23 cellular contexts compared by ENCODE assay signal in the genomic region with DNA sequence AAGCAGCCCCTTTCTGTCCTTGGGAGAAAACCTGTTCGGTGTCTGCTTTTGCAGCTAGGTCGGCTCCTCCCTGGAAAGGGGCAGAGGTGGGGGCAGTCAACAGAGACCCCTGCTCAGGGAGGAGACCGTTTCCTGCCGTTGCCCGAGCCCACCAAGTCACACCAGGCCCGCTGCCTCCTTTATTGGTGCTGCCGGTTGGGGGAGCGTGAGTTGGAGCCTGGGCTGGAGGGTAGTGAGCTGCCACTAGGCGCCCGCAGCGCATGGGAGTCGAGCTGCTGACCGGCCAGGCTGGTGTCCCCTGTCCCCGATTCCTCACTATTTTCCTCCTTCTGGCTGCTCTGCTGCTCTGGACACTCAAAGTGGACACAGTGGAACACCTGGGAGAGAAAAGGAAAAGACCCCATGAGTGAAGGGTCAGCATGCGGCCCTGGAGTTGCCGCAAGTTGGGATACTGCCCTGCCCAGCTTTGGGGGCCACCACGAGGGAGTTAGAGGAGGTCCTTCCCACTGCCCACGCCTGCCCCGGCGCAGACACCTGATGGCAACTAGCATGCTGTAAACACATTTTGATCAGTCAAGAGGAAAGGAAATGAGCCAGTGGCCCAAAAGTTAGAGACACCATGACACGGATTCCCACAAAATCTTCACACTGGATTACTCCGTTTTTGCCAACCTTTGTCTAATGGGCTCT.
"Had no signal": no experiment of that assay in that cellular context is flagged by ENCODE, and none has a peak within 500 bp of the region (broad histone marks: within the 10 kb centered on the region; RNA-seq: fewer than 3 reads in every experiment).

No MANE protein-coding gene starts in this region.

- ATAC-seq: gastroesophageal sphincter, left ventricle myocardium superior had no signal

- DNase-seq: cortex of kidney; effector CD8-positive, alpha-beta T cell; esophagus squamous epithelium; foreskin fibroblast; glutamatergic neuron; left colon; left ventricle myocardium superior; mesenchymal stem cell; midbrain; sigmoid colon; stimulated activated CD4-positive, alpha-beta T cell treated with anti-CD3 and anti-CD28 coated beads, Interleukin-2, amount 100 ng/mL, for 24 hours; stimulated activated CD4-positive, alpha-beta T cell treated with anti-CD3 and anti-CD28 coated beads, Interleukin-4, amount 100 ng/mL, for 4 hours; stimulated activated naive CD4-positive, alpha-beta T cell treated with Interleukin-2 at 50 U/mL for 16 hours; tibial artery; upper lobe of left lung; uterus had no signal

- H3K79me2 ChIP-seq: parathyroid adenoma had no signal

- H3K4me3 Mint-ChIP-seq: natural killer cell treated with Interleukin-12 subunit alpha and Interleukin-12 subunit beta and Interleukin-15 and Interleukin-18, amount 100 ng/mL, for 72 hours had no signal

- H3K36me3 Mint-ChIP-seq: natural killer cell treated with Interleukin-12 subunit alpha and Interleukin-12 subunit beta and Interleukin-15 and Interleukin-18, amount 100 ng/mL, for 72 hours had no signal

- H3K27me3 ChIP-seq: dorsolateral prefrontal cortex, esophagus squamous epithelium, gastroesophageal sphincter, right atrium auricular region, sigmoid colon, tibial artery, upper lobe of left lung, uterus had no signal

- H3K9ac ChIP-seq: parathyroid adenoma had no signal

- H3K9me3 ChIP-seq: esophagus squamous epithelium, gastroesophageal sphincter, right atrium auricular region, sigmoid colon, tibial artery, upper lobe of left lung, uterus had no signal

- H3K27ac Mint-ChIP-seq: natural killer cell treated with Interleukin-12 subunit alpha and Interleukin-12 subunit beta and Interleukin-15 and Interleukin-18, amount 100 ng/mL, for 72 hours had no signal

- H3K4me1 ChIP-seq: gastroesophageal sphincter, parathyroid adenoma, right atrium auricular region, tibial artery, upper lobe of left lung, uterus had no signal

- H3K4me3 ChIP-seq: dorsolateral prefrontal cortex, esophagus squamous epithelium, gastroesophageal sphincter, lung, right atrium auricular region, sigmoid colon, skin epidermis, tibial artery, upper lobe of left lung, uterus had no signal

- H2AFZ ChIP-seq: parathyroid adenoma had no signal

- H3K27ac ChIP-seq: dorsolateral prefrontal cortex, esophagus squamous epithelium, gastroesophageal sphincter, parathyroid adenoma, right atrium auricular region, sigmoid colon, skin epidermis, tibial artery, upper lobe of left lung, uterus had no signal

- H3K36me3 ChIP-seq: right atrium auricular region, sigmoid colon, uterus had no signal

- H3K27me3 Mint-ChIP-seq: natural killer cell treated with Interleukin-12 subunit alpha and Interleukin-12 subunit beta and Interleukin-15 and Interleukin-18, amount 100 ng/mL, for 72 hours had no signal

- H3K9me3 Mint-ChIP-seq: natural killer cell treated with Interleukin-12 subunit alpha and Interleukin-12 subunit beta and Interleukin-15 and Interleukin-18, amount 100 ng/mL, for 72 hours had no signal
